ENCODE assay signal across 28 cellular contexts in the genomic region with DNA sequence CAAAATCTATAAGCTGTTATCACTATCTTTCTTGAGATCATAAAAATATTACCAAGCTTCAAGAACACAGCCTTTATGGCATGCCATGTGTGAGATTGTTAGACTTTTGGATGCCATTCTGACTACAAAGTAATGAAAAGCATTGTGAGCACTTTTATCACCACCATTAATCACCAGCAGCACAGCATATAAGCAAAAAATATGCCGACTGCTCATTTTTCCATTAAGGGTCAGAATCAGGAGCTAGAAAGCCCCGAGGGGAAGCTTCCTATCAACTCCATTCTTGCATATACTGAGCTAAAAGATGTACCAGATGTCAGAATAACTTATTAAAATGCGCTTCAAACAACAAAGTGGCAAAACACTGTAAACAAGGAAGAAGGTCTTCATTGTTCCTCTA.
DNase-seq lines count a peak whose midpoint lies in the region; ATAC-seq and TF ChIP-seq lines count a peak whose summit lies in the region.
"Had no signal": no experiment of that assay in that cellular context is flagged by ENCODE, and none has a peak within 500 bp of the region (broad histone marks: within the 10 kb centered on the region; RNA-seq: fewer than 3 reads in every experiment).

No MANE protein-coding gene starts in this region.

- no peaks in the 10 kb centered on the region for H3K27me3 Mint-ChIP-seq in activated CD4-positive, alpha-beta memory T cell treated with anti-CD3 and anti-CD28 coated beads for 36 hours
- no peaks in the 10 kb centered on the region for H3K27me3 Mint-ChIP-seq in activated CD4-positive, alpha-beta memory T cell treated with anti-CD3 and anti-CD28 coated beads, Interleukin-2, amount 10 ng/mL, durations not matched to agents 7 days and 5 days
- no peaks in the 10 kb centered on the region for H3K27me3 Mint-ChIP-seq in activated T-helper 17 cell treated with anti-CD3 and anti-CD28 coated beads, Interleukin-2, amount 50 U/mL, for 72 hours
- H3K27me3 Mint-ChIP-seq: T-helper 17 cell had no signal

- no peaks in the 10 kb centered on the region for H4K20me1 ChIP-seq in osteoblast (ENCODE audit: insufficient read depth, low read length)

- no peak overlapping the region for H3K4me2 ChIP-seq in osteoblast (ENCODE audit: insufficient read depth, low read length)

- no peak overlapping the region for H3K4me3 ChIP-seq in osteoblast (ENCODE audit: insufficient read depth, low read length)
- H3K4me3 ChIP-seq: heart right ventricle, ovary had no signal

- H3K27ac ChIP-seq in osteoblast (ENCODE audit: low read depth, low read length), result no peak overlapping the region
- H3K27ac ChIP-seq: foreskin keratinocyte, heart right ventricle, ovary had no signal

- H3K27ac Mint-ChIP-seq in activated CD4-positive, alpha-beta memory T cell treated with anti-CD3 and anti-CD28 coated beads for 36 hours, result peak overlapping the region; percentile 96
- H3K27ac Mint-ChIP-seq in activated CD4-positive, alpha-beta memory T cell treated with anti-CD3 and anti-CD28 coated beads, Interleukin-2, amount 10 ng/mL, durations not matched to agents 7 days and 5 days, result no peak overlapping the region
- peak overlapping the region; percentile 94 for H3K27ac Mint-ChIP-seq in activated T-helper 17 cell treated with anti-CD3 and anti-CD28 coated beads, Interleukin-2, amount 50 U/mL, for 72 hours
- H3K27ac Mint-ChIP-seq: CD8-positive, alpha-beta T cell; T-helper 17 cell had no signal

- intact Hi-C loops in activated CD4-positive, alpha-beta memory T cell treated with anti-CD3 and anti-CD28 coated beads for 36 hours (cut with micrococcal nuclease), result loop anchor here (5.0 to 10.0 kb wide), 2 partner anchors 1114 to 1851 kb away; no protein-coding TSS in a partner anchor

- H3K79me2 ChIP-seq in osteoblast (ENCODE audit: insufficient read depth, low read length), result no peaks in the 10 kb centered on the region

- no peaks in the 10 kb centered on the region for H3K4me1 ChIP-seq in osteoblast (ENCODE audit: insufficient read depth, low read length)
- H3K4me1 ChIP-seq: foreskin keratinocyte, heart right ventricle had no signal

- peaks cover 52% of the 10 kb centered on the region for H3K4me1 Mint-ChIP-seq in activated CD4-positive, alpha-beta memory T cell treated with anti-CD3 and anti-CD28 coated beads for 36 hours (ENCODE audit: low read depth)
- peaks cover 52% of the 10 kb centered on the region for H3K4me1 Mint-ChIP-seq in activated CD4-positive, alpha-beta memory T cell treated with anti-CD3 and anti-CD28 coated beads, Interleukin-2, amount 10 ng/mL, durations not matched to agents 7 days and 5 days
- H3K4me1 Mint-ChIP-seq in activated T-helper 17 cell treated with anti-CD3 and anti-CD28 coated beads, Interleukin-2, amount 50 U/mL, for 72 hours, result peaks cover 27% of the 10 kb centered on the region

- no peak overlapping the region for H2AFZ ChIP-seq in osteoblast (ENCODE audit: low read length)

- peaks cover 20% of the 10 kb centered on the region for H3K36me3 Mint-ChIP-seq in activated CD4-positive, alpha-beta memory T cell treated with anti-CD3 and anti-CD28 coated beads for 36 hours
- peaks cover 31% of the 10 kb centered on the region for H3K36me3 Mint-ChIP-seq in activated CD4-positive, alpha-beta memory T cell treated with anti-CD3 and anti-CD28 coated beads, Interleukin-2, amount 10 ng/mL, durations not matched to agents 7 days and 5 days (ENCODE audit: low read depth)
- peaks cover 8% of the 10 kb centered on the region for H3K36me3 Mint-ChIP-seq in activated T-helper 17 cell treated with anti-CD3 and anti-CD28 coated beads, Interleukin-2, amount 50 U/mL, for 72 hours (ENCODE audit: low read depth)

- no peak for DNase-seq in activated CD4-positive, alpha-beta memory T cell treated with anti-CD3 and anti-CD28 coated beads for 36 hours
- DNase-seq in activated CD4-positive, alpha-beta memory T cell treated with anti-CD3 and anti-CD28 coated beads, Interleukin-2, amount 10 ng/mL, durations not matched to agents 7 days and 5 days, result no peak
- DNase-seq in osteoblast (ENCODE audit: insufficient read length, low spot score, missing footprints) (peak; percentile 54), SIG-M5 treated with dmso at 0.1 percent for 504 hours (lab: John Stamatoyannopoulos, UW; ENCODE audit: unreplicated experiment) (no peak)
- DNase-seq in stimulated activated CD4-positive, alpha-beta T cell treated with anti-CD3 and anti-CD28 coated beads, Interleukin-12 subunit alpha, Interleukin-12 subunit beta, amount 100 ng/mL, for 4 hours, result no peak
- DNase-seq: activated CD4-positive, CD25-positive, alpha-beta regulatory T cell treated with anti-CD3 and anti-CD28 coated beads, Interleukin-2, amount 50 U/mL, for 72 hours; activated CD8-positive, alpha-beta memory T cell treated with anti-CD3 and anti-CD28 coated beads for 24 hours; activated naive CD4-positive, alpha-beta T cell; CD8-positive, alpha-beta T cell; central memory CD4-positive, alpha-beta T cell; cortex of kidney; effector memory CD4-positive, alpha-beta T cell; foreskin keratinocyte; heart right ventricle; left ventricle myocardium superior; mesendoderm; NCI-H1048; NCI-H1694 treated with DMSO at 0.1 percent for 48 hours; NCI-H446 treated with DMSO at 0.1 percent for 48 hours; NCI-H82; ovary; stimulated activated naive CD8-positive, alpha-beta T cell treated with anti-CD3 and anti-CD28 coated beads, Interleukin-15, Interleukin-2, amounts not matched to agents 100 U/mL and 50 U/mL, for 24 hours; T-helper 17 cell had no signal

- no peak overlapping the region for H3K4me3 Mint-ChIP-seq in activated CD4-positive, alpha-beta memory T cell treated with anti-CD3 and anti-CD28 coated beads for 36 hours
- H3K4me3 Mint-ChIP-seq in activated CD4-positive, alpha-beta memory T cell treated with anti-CD3 and anti-CD28 coated beads, Interleukin-2, amount 10 ng/mL, durations not matched to agents 7 days and 5 days, result no peak overlapping the region
- H3K4me3 Mint-ChIP-seq in activated T-helper 17 cell treated with anti-CD3 and anti-CD28 coated beads, Interleukin-2, amount 50 U/mL, for 72 hours, result no peak overlapping the region
- H3K4me3 Mint-ChIP-seq: CD8-positive, alpha-beta T cell; T-helper 17 cell had no signal

- H3K36me3 ChIP-seq in osteoblast (ENCODE audit: insufficient read depth, low read length), result no peaks in the 10 kb centered on the region
- H3K36me3 ChIP-seq: ovary had no signal

- H3K9me3 ChIP-seq in osteoblast (ENCODE audit: low read depth, low read length), result no peaks in the 10 kb centered on the region
- H3K9me3 ChIP-seq: ovary had no signal

- peak; percentile 1 for TF ChIP-seq CTCF in GM12873 (IDR thresholded peaks at IDR 0.05; ENCODE audit: insufficient read depth, low read depth, low read length, missing control alignments)
- no peak for TF ChIP-seq CTCF in osteoblast (IDR thresholded peaks at IDR 0.05; ENCODE audit: extremely low read depth, low read depth, low read length)

- POLR2A ChIA-PET in activated CD4-positive, alpha-beta memory T cell treated with anti-CD3 and anti-CD28 coated beads for 36 hours (lab: Charles Lee), result no interaction called here
- POLR2A ChIA-PET in activated CD4-positive, alpha-beta memory T cell treated with anti-CD3 and anti-CD28 coated beads, Interleukin-2, amount 10 ng/mL, durations not matched to agents 7 days and 5 days (lab: Charles Lee), result interaction anchor here (1.0 to 1.3 kb wide), 4 partner anchors 14 to 137 kb away, joined by 3 to 8 read pairs (median 4); partner anchors contain the start of genes LMBR1 and RNF32

- CTCF ChIA-PET in activated CD4-positive, alpha-beta memory T cell treated with anti-CD3 and anti-CD28 coated beads for 36 hours (lab: Charles Lee), result interaction anchor here (1.0 to 1.5 kb wide), 4 partner anchors 10 to 40 kb away, joined by 3 to 4 read pairs (median 4); no protein-coding TSS in a partner anchor
- CTCF ChIA-PET in activated CD4-positive, alpha-beta memory T cell treated with anti-CD3 and anti-CD28 coated beads, Interleukin-2, amount 10 ng/mL, durations not matched to agents 7 days and 5 days (lab: Charles Lee), result interaction anchor here (0.9 to 1.2 kb wide), 5 partner anchors 12 to 166 kb away, joined by 3 to 5 read pairs (median 3); no protein-coding TSS in a partner anchor

- no peak for ATAC-seq in activated T-helper 17 cell treated with anti-CD3 and anti-CD28 coated beads, Interleukin-2, amount 50 U/mL, for 72 hours (replicated peaks)
- no peak for ATAC-seq in HG02642 (IDR thresholded peaks at IDR 0.05; ENCODE audit: poor library complexity, unreplicated experiment)
- ATAC-seq: CD8-positive, alpha-beta T cell; esophagus mucosa; HCT116; heart right ventricle; left ventricle myocardium superior; stimulated activated naive CD8-positive, alpha-beta T cell treated with anti-CD3 and anti-CD28 coated beads, Interleukin-15, Interleukin-2, amounts not matched to agents 100 U/mL and 50 U/mL, for 24 hours; T-helper 17 cell had no signal

- H3K27me3 ChIP-seq in osteoblast (ENCODE audit: insufficient read depth, low read length), result no peaks in the 10 kb centered on the region
- H3K27me3 ChIP-seq: foreskin keratinocyte, heart right ventricle, ovary had no signal

- H3K9me3 Mint-ChIP-seq in activated CD4-positive, alpha-beta memory T cell treated with anti-CD3 and anti-CD28 coated beads for 36 hours, result no peaks in the 10 kb centered on the region
- peaks cover 2% of the 10 kb centered on the region for H3K9me3 Mint-ChIP-seq in activated CD4-positive, alpha-beta memory T cell treated with anti-CD3 and anti-CD28 coated beads, Interleukin-2, amount 10 ng/mL, durations not matched to agents 7 days and 5 days
- H3K9me3 Mint-ChIP-seq in activated T-helper 17 cell treated with anti-CD3 and anti-CD28 coated beads, Interleukin-2, amount 50 U/mL, for 72 hours, result peaks cover 3% of the 10 kb centered on the region
- H3K9me3 Mint-ChIP-seq: CD8-positive, alpha-beta T cell had no signal
